ENCODE assay signal across 24 cellular contexts in the genomic region with DNA sequence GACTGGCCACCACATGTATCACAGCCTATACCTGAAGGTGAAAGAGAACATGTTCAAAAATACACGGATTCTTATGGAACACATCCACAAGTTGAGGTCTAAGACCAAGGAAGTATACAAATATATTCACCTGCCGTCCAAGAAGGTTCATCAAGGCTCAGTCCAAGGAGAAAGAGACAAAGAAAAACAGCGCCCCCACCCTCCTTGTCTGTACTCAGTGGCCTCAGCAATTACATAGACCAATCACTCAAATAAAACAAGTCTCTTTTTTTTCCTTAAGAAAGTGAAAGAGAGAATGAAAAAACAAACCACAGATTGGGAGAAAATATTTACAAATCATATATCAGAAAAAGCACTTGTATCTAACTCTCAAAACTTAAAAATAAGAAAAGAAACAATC. TPM values are rescaled to one million over a fixed set of nuclear protein-coding genes. Genes with fewer than 3 reads are reported as not detected.
"Had no signal": no experiment of that assay in that cellular context is flagged by ENCODE, and none has a peak within 500 bp of the region (broad histone marks: within the 10 kb centered on the region; RNA-seq: fewer than 3 reads in every experiment).

No MANE protein-coding gene starts in this region.

- H3K27ac ChIP-seq: breast epithelium, epithelial cell of prostate, gastrocnemius medialis, heart right ventricle, lower lobe of right lung, skin epidermis, tibial nerve, vagina had no signal

- H3K9me3 ChIP-seq: breast epithelium, gastrocnemius medialis, lower lobe of right lung, vagina had no signal

- H3K36me3 ChIP-seq: breast epithelium, gastrocnemius medialis, heart right ventricle, lower lobe of right lung, tibial nerve, vagina had no signal

- H3K27me3 ChIP-seq: breast epithelium, tibial nerve, vagina had no signal

- DNase-seq: activated CD4-positive, alpha-beta T cell treated with anti-CD3 and anti-CD28 coated beads, Interleukin-2, amount 10 ng/mL, durations not matched to agents 7 days and 5 days; activated naive CD4-positive, alpha-beta T cell; activated naive CD8-positive, alpha-beta T cell treated with anti-CD3 and anti-CD28 coated beads, Interleukin-2, amount 10 ng/mL, durations not matched to agents 7 days and 5 days; activated T-cell treated with anti-CD3 and anti-CD28 coated beads for 4 hours; anterior cingulate cortex; effector memory CD4-positive, alpha-beta T cell; gastrocnemius medialis; heart right ventricle; left cardiac atrium; lower lobe of right lung; right cardiac atrium; stimulated activated CD4-positive, alpha-beta T cell treated with anti-CD3 and anti-CD28 coated beads, Interleukin-15, amount 100 ng/mL, for 24 hours; stimulated activated CD4-positive, alpha-beta T cell treated with anti-CD3 and anti-CD28 coated beads, Interleukin-4, amount 100 ng/mL, for 1 hour; stimulated activated naive CD4-positive, alpha-beta T cell; substantia nigra had no signal

- H3K4me3 ChIP-seq: breast epithelium, gastrocnemius medialis, heart right ventricle, lower lobe of right lung, skin epidermis, tibial nerve, vagina had no signal

- H3K4me1 ChIP-seq: breast epithelium, gastrocnemius medialis, heart right ventricle, lower lobe of right lung, tibial nerve, vagina had no signal

- ATAC-seq: gastrocnemius medialis, heart right ventricle, left cardiac atrium, lower lobe of right lung, right cardiac atrium had no signal

RNA-seq across cellular contexts. Expression of gene C20orf141, which starts 33.8 kb away (rescaled TPM):
- total RNA-seq: activated CD4-positive, alpha-beta T cell treated with anti-CD3 and anti-CD28 coated beads, Interleukin-2, amount 10 ng/mL, durations not matched to agents 7 days and 5 days; activated CD8-positive, alpha-beta memory T cell treated with anti-CD3 and anti-CD28 coated beads for 36 hours; activated naive CD8-positive, alpha-beta T cell treated with anti-CD3 and anti-CD28 coated beads, Interleukin-2, amount 10 ng/mL, durations not matched to agents 7 days and 5 days; breast epithelium; cerebellum; gastrocnemius medialis; heart right ventricle; left cardiac atrium; lower lobe of right lung; progenitor cell of endocrine pancreas; right cardiac atrium; tibial nerve; vagina had no signal
- polyA plus RNA-seq: heart right ventricle, right cardiac atrium had no signal

RNA-seq across cellular contexts. Expression of gene TMEM239, which starts 35.2 kb away (rescaled TPM):
- total RNA-seq: activated CD4-positive, alpha-beta T cell treated with anti-CD3 and anti-CD28 coated beads, Interleukin-2, amount 10 ng/mL, durations not matched to agents 7 days and 5 days; activated CD8-positive, alpha-beta memory T cell treated with anti-CD3 and anti-CD28 coated beads for 36 hours; activated naive CD8-positive, alpha-beta T cell treated with anti-CD3 and anti-CD28 coated beads, Interleukin-2, amount 10 ng/mL, durations not matched to agents 7 days and 5 days; cerebellum; gastrocnemius medialis; heart right ventricle; left cardiac atrium; lower lobe of right lung; omental fat pad; progenitor cell of endocrine pancreas; right cardiac atrium; tibial nerve; vagina had no signal
- polyA plus RNA-seq: heart right ventricle, right cardiac atrium had no signal
